In genomic region chr10:22714524-22715289, GRCh38 we compare ENCODE assay signal across 8 cellular contexts. TPM values are rescaled to one million over a fixed set of nuclear protein-coding genes. Genes with fewer than 3 reads are reported as not detected.
DNase-seq lines count a peak whose midpoint lies in the region; ATAC-seq lines count a peak whose summit lies in the region.

Gene PIP4K2A (minus strand): TSS chr10:22714578. CDS start chr10:22714326, 252 bp downstream.

- in situ Hi-C loops in SK-MEL-5 (cut with HindIII; ENCODE audit: low pct_unique_long_range_greater_than_20kb, low sequenced_read_pairs) = no loop called here

- H3K27ac ChIP-seq in substantia nigra (ENCODE audit: low read depth, low read length, poor library complexity, severe bottlenecking) = peak within 1 kb of the TSS; percentile 99

- DNase-seq in COLO829 (ENCODE audit: low spot score) (peak; percentile 29), SK-MEL-5 (ENCODE audit: low read depth, low spot score) (peak; percentile 60), globus pallidus (ENCODE audit: low spot score) (peak; percentile 86), nucleus accumbens (lab: John Stamatoyannopoulos, UW) (peak in 48 of 56 donors; percentile 19 to 87 (median 61)), substantia nigra (lab: John Stamatoyannopoulos, UW) (peak in 43 of 49 donors; percentile 23 to 86 (median 62))
- DNase-seq in activated naive CD4-positive, alpha-beta T cell treated with anti-CD3 and anti-CD28 coated beads, Interleukin-2, amount 50 U/mL, for 16 hours = peak; percentile 78

- ATAC-seq in GM19397 (IDR thresholded peaks at IDR 0.05; ENCODE audit: unreplicated experiment) (peak; percentile 87), HG03521 (IDR thresholded peaks at IDR 0.05; ENCODE audit: unreplicated experiment) (peak; percentile 82)

RNA-seq across cellular contexts. Expression of gene PIP4K2A, which starts in this region (rescaled TPM):
- total RNA-seq in SK-MEL-5 (2014; rRNA removed; shearing (Covaris generic)) = 104 and 109 TPM in 2 replicates
- polyA plus RNA-seq in SK-MEL-5 (2015; cell fraction: cytosol; rRNA removed) = 43.1 and 74.2 TPM in 2 replicates
- 17.5 and 20.8 TPM in 2 replicates for polyA plus RNA-seq in SK-MEL-5 (2015; cell fraction: nucleus; rRNA removed)

Comparison
In these comparisons a context has a peak if more than half of its experiments do, and no peak if none do; other contexts are left out.
1. Peak in every context shown above with its lines: DNase-seq, ATAC-seq and H3K27ac ChIP-seq.
2. DNase-seq: peak in every context shown above with its lines; median percentile 86 in globus pallidus; 78 in activated naive CD4-positive, alpha-beta T cell treated with anti-CD3 and anti-CD28 coated beads, Interleukin-2, amount 50 U/mL, for 16 hours; 62 in substantia nigra; 61 in nucleus accumbens; 60 in SK-MEL-5; 29 in COLO829.